15 cellular contexts compared by ENCODE assay signal in the genomic region with DNA sequence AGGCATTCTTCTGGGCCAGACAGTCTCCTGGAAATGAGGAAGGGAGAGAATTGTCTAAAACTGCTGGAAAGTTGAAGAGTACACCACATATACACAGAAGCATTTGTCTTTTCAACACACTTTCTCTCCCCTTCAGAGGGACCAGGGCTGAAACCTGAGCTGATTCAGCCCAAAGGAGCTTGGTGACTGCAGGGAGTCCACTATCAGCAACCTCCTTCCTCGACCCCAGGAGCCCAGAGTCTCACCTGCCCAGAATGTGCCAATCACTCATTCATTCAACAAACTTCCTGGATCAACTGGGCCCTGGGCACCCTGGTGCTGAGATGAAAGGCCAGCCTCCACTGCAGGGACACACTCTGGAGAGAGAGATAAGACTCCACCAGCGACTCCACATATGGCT.
DNase-seq lines count a peak whose midpoint lies in the region; ATAC-seq and TF ChIP-seq lines count a peak whose summit lies in the region.
"Had no signal": no experiment of that assay in that cellular context is flagged by ENCODE, and none has a peak within 500 bp of the region (broad histone marks: within the 10 kb centered on the region; RNA-seq: fewer than 3 reads in every experiment).

No MANE protein-coding gene starts in this region.

- no peak overlapping the region for H3K27ac ChIP-seq in neuronal stem cell (replicated peaks; ENCODE audit: low read length)

- H3K9me3 ChIP-seq in T-helper 17 cell (ENCODE audit: control insufficient read depth, low read length, poor library complexity, severe bottlenecking) (no peaks in the 10 kb centered on the region), neuronal stem cell (replicated peaks in 1 of 2; ENCODE audit: control insufficient read depth in 2 of 2, insufficient read depth in 1 of 2, low read depth in 1 of 2, low read length in 2 of 2) (peaks cover 0 to 3% of the 10 kb centered on the region in 2 donors)
- H3K9me3 ChIP-seq: BE2C, HAP-1 had no signal

- no peak overlapping the region for H3K9ac ChIP-seq in neuronal stem cell (ENCODE audit: low read depth, low read length, poor library complexity)

- H3K9me3 Mint-ChIP-seq in mesothelial cell of epicardium: peaks cover under 1% of the 10 kb centered on the region

- H3K36me3 Mint-ChIP-seq in T-helper 17 cell (ENCODE audit: low read depth): no peaks in the 10 kb centered on the region
- H3K36me3 Mint-ChIP-seq in mesothelial cell of epicardium: no peaks in the 10 kb centered on the region
- H3K36me3 Mint-ChIP-seq: CD4-positive, CD25-positive, alpha-beta regulatory T cell; CD8-positive, alpha-beta memory T cell had no signal

- no peak overlapping the region for H3K4me3 ChIP-seq in neuronal stem cell (ENCODE audit: low read length in 2 of 2)
- H3K4me3 ChIP-seq: HAP-1, K562 had no signal

- no peak overlapping the region for H3K23ac ChIP-seq in neuronal stem cell (ENCODE audit: low read depth, low read length, poor library complexity)

- H3K4ac ChIP-seq in neuronal stem cell (ENCODE audit: low read length): no peak overlapping the region

- H2BK5ac ChIP-seq in neuronal stem cell (ENCODE audit: low read length): no peak overlapping the region

- H3K27me3 ChIP-seq in neuronal stem cell (ENCODE audit: control insufficient read depth in 3 of 3, insufficient read depth in 3 of 3, low read depth in 1 of 3, low read length in 3 of 3): peaks cover 0 to 14% (median 2%) of the 10 kb centered on the region in 3 experiments

- H2BK15ac ChIP-seq in neuronal stem cell (ENCODE audit: low read length): no peak overlapping the region

- no peak overlapping the region for H2AFZ ChIP-seq in neuronal stem cell (ENCODE audit: low read length)

- peaks cover 0 to 17% of the 10 kb centered on the region in 2 donors for H3K4me1 ChIP-seq in neuronal stem cell (ENCODE audit: control insufficient read depth in 2 of 2, insufficient read depth in 1 of 2, low read depth in 1 of 2, low read length in 2 of 2)
- H3K4me1 ChIP-seq: HAP-1 had no signal

- WGBS in neuronal stem cell (ENCODE audit: extremely low coverage in 2 of 2, insufficient read length in 2 of 2, insufficient replicate concordance in 1 of 2), 2 donors: no CpG with 5 or more reads among the region's 2 CpGs

- no peak for TF ChIP-seq CTCF in mesothelial cell of epicardium (IDR thresholded peaks at IDR 0.05; ENCODE audit: unreplicated experiment)

- H2BK120ac ChIP-seq in neuronal stem cell (ENCODE audit: low read depth, low read length): no peak overlapping the region

- DNase-seq in T-helper 17 cell (no peak), mesothelial cell of epicardium (ENCODE audit: low spot score in 2 of 2, unreplicated experiment in 2 of 2) (no peak), neuronal stem cell (ENCODE audit: low spot score) (no peak), midbrain (lab: John Stamatoyannopoulos, UW) (no peak)
- DNase-seq: ACHN; BE2C; CD4-positive, CD25-positive, alpha-beta regulatory T cell; CD8-positive, alpha-beta memory T cell; COR-L47; GOT3; IMR-90 had no signal

- no peaks in the 10 kb centered on the region for H3K79me1 ChIP-seq in neuronal stem cell (ENCODE audit: low read depth, low read length)

- H4K91ac ChIP-seq in neuronal stem cell (ENCODE audit: low read depth, low read length, poor library complexity): no peak overlapping the region

- H3K14ac ChIP-seq in neuronal stem cell (ENCODE audit: low read length): no peak overlapping the region

- H2BK12ac ChIP-seq in neuronal stem cell (ENCODE audit: low read length): no peak overlapping the region

- peak overlapping the region; percentile 73 for H2AK5ac ChIP-seq in neuronal stem cell (ENCODE audit: low read depth, low read length)

- H3K4me1 Mint-ChIP-seq in T-helper 17 cell (no peaks in the 10 kb centered on the region), mesothelial cell of epicardium (peaks cover 43% of the 10 kb centered on the region)
- H3K4me1 Mint-ChIP-seq: CD4-positive, CD25-positive, alpha-beta regulatory T cell; CD8-positive, alpha-beta memory T cell had no signal

- H3K4me3 Mint-ChIP-seq in T-helper 17 cell: no peak overlapping the region
- H3K4me3 Mint-ChIP-seq in mesothelial cell of epicardium: no peak overlapping the region
- H3K4me3 Mint-ChIP-seq: CD4-positive, CD25-positive, alpha-beta regulatory T cell had no signal

- H3K4me2 ChIP-seq in neuronal stem cell (ENCODE audit: insufficient read depth, low read length, poor library complexity, severe bottlenecking): no peak overlapping the region

- no peak overlapping the region for H4K8ac ChIP-seq in neuronal stem cell (ENCODE audit: low read depth, low read length)

- H3K27me3 Mint-ChIP-seq in T-helper 17 cell: peaks cover 29% of the 10 kb centered on the region
- peaks cover 20% of the 10 kb centered on the region for H3K27me3 Mint-ChIP-seq in mesothelial cell of epicardium (ENCODE audit: low read depth)
- H3K27me3 Mint-ChIP-seq: CD4-positive, CD25-positive, alpha-beta regulatory T cell had no signal

- H3K18ac ChIP-seq in neuronal stem cell (ENCODE audit: low read length): no peak overlapping the region

- no peak for ATAC-seq in T-helper 17 cell
- no peak for ATAC-seq in HG02798 (IDR thresholded peaks at IDR 0.05; ENCODE audit: poor library complexity, unreplicated experiment)
- no peak for ATAC-seq in GM19463 (IDR thresholded peaks at IDR 0.05; ENCODE audit: unreplicated experiment)
- ATAC-seq: K562 had no signal

- H3K36me3 ChIP-seq in neuronal stem cell (replicated peaks in 1 of 2; ENCODE audit: control insufficient read depth in 2 of 2, insufficient read depth in 2 of 2, low read length in 2 of 2): no peaks in the 10 kb centered on the region
- H3K36me3 ChIP-seq: BE2C, HAP-1 had no signal

- H3K27ac Mint-ChIP-seq in T-helper 17 cell (peak overlapping the region; percentile 19), mesothelial cell of epicardium (peak overlapping the region; percentile 39)
- H3K27ac Mint-ChIP-seq: CD8-positive, alpha-beta memory T cell had no signal
